In the genomic region with DNA sequence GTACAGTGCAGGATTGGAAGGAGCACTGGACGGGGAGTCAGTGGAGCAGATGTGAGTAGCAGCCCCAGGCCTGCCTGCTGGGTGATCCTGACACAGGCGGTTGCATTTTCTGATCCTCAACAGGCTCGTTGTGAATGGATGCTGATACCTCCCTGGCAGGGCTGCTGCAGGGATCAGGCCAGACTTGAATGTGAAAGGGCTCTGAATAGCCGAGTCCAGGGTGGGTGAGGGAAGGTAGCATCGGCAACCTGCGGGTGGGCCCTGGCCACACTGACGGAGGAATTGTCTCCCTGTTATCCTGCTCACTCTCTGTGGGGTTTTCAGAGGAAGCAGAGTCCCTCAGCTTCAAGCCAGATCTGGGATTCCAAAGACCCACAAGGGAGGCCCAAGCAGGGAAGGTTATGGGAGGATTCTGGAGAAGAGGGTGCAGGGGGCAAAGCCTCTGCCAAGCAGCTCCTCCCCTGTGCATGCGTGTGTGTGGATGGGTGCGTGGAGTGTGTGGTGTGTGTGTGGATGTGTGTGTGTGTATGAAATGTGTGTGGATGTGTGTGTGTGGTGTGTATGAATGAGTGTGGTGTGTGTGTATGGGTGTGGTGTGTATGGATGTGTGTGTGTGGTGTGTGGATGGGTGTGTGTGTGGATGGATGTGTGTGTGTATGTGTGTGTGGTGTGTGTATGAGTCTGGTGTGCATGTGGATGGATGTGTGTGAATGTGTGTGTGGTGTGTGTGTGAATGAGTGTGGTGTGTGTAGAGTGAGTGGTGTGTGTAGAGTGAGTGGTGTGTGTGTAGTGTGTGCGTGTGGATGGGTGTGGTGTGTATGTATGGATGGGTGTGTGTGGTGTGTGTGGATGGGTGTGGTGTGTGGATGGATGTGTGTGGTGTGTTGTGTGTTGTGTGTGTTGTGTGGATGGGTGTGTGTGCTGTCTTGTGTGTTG, we compare ENCODE assay signal across 20 cellular contexts.
"Had no signal": no experiment of that assay in that cellular context is flagged by ENCODE, and none has a peak within 500 bp of the region (broad histone marks: within the 10 kb centered on the region; RNA-seq: fewer than 3 reads in every experiment).

No MANE protein-coding gene starts in this region.

- H3K27me3 Mint-ChIP-seq: activated CD4-positive, alpha-beta T cell treated with anti-CD3 and anti-CD28 coated beads for 36 hours; activated naive CD8-positive, alpha-beta T cell had no signal

- H3K9me3 Mint-ChIP-seq: nephron progenitor cell, type B pancreatic cell had no signal

- H3K27ac Mint-ChIP-seq: activated CD4-positive, alpha-beta memory T cell treated with anti-CD3 and anti-CD28 coated beads, Interleukin-2, amount 10 ng/mL, durations not matched to agents 7 days and 5 days; activated CD4-positive, alpha-beta T cell treated with anti-CD3 and anti-CD28 coated beads for 36 hours; activated naive CD8-positive, alpha-beta T cell; nephron progenitor cell; progenitor cell of endocrine pancreas; type B pancreatic cell had no signal

- H3K27ac ChIP-seq: body of pancreas, colonic mucosa, left lung, suprapubic skin had no signal

- H3K27me3 ChIP-seq: body of pancreas, colonic mucosa had no signal

- DNase-seq: activated CD4-positive, alpha-beta memory T cell treated with anti-CD3 and anti-CD28 coated beads, Interleukin-2, amount 10 ng/mL, durations not matched to agents 7 days and 5 days; activated CD4-positive, alpha-beta T cell treated with anti-CD3 and anti-CD28 coated beads for 36 hours; activated effector memory CD4-positive, alpha-beta T cell treated with Interleukin-2 at 50 U/mL for 16 hours; activated T-cell treated with anti-CD3 and anti-CD28 coated beads, Interleukin-2, amount 50 U/mL, for 48 hours; body of pancreas; central memory CD4-positive, alpha-beta T cell; colonic mucosa; head of caudate nucleus; kidney; left lung; midbrain; nephron progenitor cell; stimulated activated CD4-positive, alpha-beta T cell treated with anti-CD3 and anti-CD28 coated beads, Interleukin-12 subunit alpha, Interleukin-12 subunit beta, amount 100 ng/mL, for 4 hours; stimulated activated CD4-positive, alpha-beta T cell treated with anti-CD3 and anti-CD28 coated beads, Interleukin-1b, Interleukin-23, amount 100 ng/mL, for 48 hours; SW 1271 had no signal

- H3K4me3 Mint-ChIP-seq: activated CD4-positive, alpha-beta memory T cell treated with anti-CD3 and anti-CD28 coated beads, Interleukin-2, amount 10 ng/mL, durations not matched to agents 7 days and 5 days; activated CD4-positive, alpha-beta T cell treated with anti-CD3 and anti-CD28 coated beads for 36 hours; activated naive CD8-positive, alpha-beta T cell; nephron progenitor cell; stimulated activated naive CD8-positive, alpha-beta T cell treated with anti-CD3 and anti-CD28 coated beads, Interleukin-15, amount 100 ng/mL, for 72 hours; type B pancreatic cell had no signal

- H3K36me3 ChIP-seq: colonic mucosa, left lung, suprapubic skin had no signal

- H3K4me1 ChIP-seq: body of pancreas, colonic mucosa, left lung, suprapubic skin had no signal

- ATAC-seq: body of pancreas, left lung had no signal

- H3K4me3 ChIP-seq: body of pancreas, colonic mucosa, left lung, suprapubic skin had no signal

- H3K36me3 Mint-ChIP-seq: activated naive CD8-positive, alpha-beta T cell; type B pancreatic cell had no signal

- H3K9me3 ChIP-seq: body of pancreas, colonic mucosa, left lung, suprapubic skin had no signal
